In the genomic region with DNA sequence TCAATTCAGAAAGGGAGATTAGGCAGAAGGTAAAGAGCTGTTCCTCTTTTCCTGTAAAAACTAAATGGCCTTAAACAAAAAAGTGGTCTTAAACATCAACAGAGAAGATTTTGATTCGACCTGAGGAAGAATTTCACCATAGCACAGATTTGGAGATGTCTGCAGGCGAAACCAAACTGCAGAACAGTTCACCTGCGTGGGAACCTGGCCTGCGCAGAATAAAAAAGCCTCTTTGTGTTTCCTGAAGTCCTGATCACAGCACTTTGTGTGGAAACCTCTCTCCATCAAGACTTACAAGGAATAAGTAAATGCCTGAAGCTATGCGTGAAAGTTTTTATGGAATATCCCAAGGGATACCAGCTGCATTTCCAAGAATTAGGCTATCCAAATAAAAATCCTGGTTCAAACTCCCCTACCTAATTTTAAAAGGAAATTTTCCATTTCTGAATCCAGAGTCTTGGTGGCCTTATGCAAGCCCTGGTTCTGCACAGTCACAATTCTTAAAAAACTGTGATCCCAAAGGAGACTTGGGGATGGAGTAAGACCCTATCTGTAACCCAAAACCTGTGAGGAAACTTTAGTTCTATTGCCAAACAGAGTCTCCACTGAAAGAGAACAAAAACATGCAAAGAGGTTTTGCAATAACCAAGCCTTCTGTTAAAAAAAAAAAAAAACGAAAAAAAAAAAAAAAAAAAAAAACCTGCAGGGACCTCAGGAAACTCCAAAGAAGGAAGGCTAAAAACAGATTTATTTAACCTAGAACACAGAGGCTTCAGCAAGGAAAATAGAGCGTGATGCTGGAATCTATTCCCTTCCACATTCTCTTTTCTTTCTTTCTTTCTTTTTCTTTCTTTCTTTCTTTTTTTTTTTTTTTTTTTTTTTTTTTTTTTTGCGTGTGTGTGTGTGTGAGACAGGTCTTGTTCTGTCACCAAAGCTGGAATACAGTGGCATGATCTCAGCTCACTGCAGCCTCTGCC, we compare ENCODE assay signal across 13 cellular contexts. TPM values are rescaled to one million over a fixed set of nuclear protein-coding genes. Genes with fewer than 3 reads are reported as not detected.
A peak's percentile ranks its signal among the peaks of the same experiment; 100 is the strongest.
DNase-seq lines count a peak whose midpoint lies in the region; ATAC-seq, FAIRE-seq and TF ChIP-seq lines count a peak whose summit lies in the region.
"Had no signal": no experiment of that assay in that cellular context is flagged by ENCODE, and none has a peak within 500 bp of the region (broad histone marks: within the 10 kb centered on the region; RNA-seq: fewer than 3 reads in every experiment).

No MANE protein-coding gene starts in this region.

- ATAC-seq in HG02610 (IDR thresholded peaks at IDR 0.05; ENCODE audit: unreplicated experiment) = no peak
- ATAC-seq: natural killer cell treated with Interleukin-12 subunit alpha and Interleukin-12 subunit beta and Interleukin-15 and Interleukin-18, amount 100 ng/mL, for 72 hours; T-helper 17 cell had no signal

- peaks cover 24% of the 10 kb centered on the region for H3K4me1 ChIP-seq in mucosa of stomach (ENCODE audit: control insufficient read depth, insufficient read depth, low read length)

- H3K9me3 ChIP-seq in mucosa of stomach (ENCODE audit: control insufficient read depth, low read length) = no peaks in the 10 kb centered on the region

- no peak overlapping the region for H3K4me3 ChIP-seq in mucosa of stomach (ENCODE audit: low read length)

- H3K27ac Mint-ChIP-seq in osteocyte (ENCODE audit: unreplicated experiment) = no peak overlapping the region
- H3K27ac Mint-ChIP-seq: B cell; natural killer cell treated with Interleukin-12 subunit alpha and Interleukin-12 subunit beta and Interleukin-15 and Interleukin-18, amount 100 ng/mL, for 72 hours; T-helper 17 cell had no signal

- peaks cover 26% of the 10 kb centered on the region for H3K4me1 Mint-ChIP-seq in osteocyte (ENCODE audit: unreplicated experiment)
- H3K4me1 Mint-ChIP-seq: central memory CD8-positive, alpha-beta T cell had no signal

- H3K4me3 Mint-ChIP-seq in osteocyte (ENCODE audit: unreplicated experiment) = no peak overlapping the region
- H3K4me3 Mint-ChIP-seq: B cell; central memory CD8-positive, alpha-beta T cell; natural killer cell treated with Interleukin-12 subunit alpha and Interleukin-12 subunit beta and Interleukin-15 and Interleukin-18, amount 100 ng/mL, for 72 hours; T-helper 17 cell had no signal

- no peaks in the 10 kb centered on the region for H3K27me3 ChIP-seq in mucosa of stomach (ENCODE audit: control insufficient read depth, insufficient read depth, low read length)

- peak overlapping the region; percentile 24 for H3K9ac ChIP-seq in mucosa of stomach (ENCODE audit: low read length)

- peak; percentile 69 for DNase-seq in AG08396 (ENCODE audit: low spot score)
- peak; percentile 81 for DNase-seq in MV-4-11 (lab: John Stamatoyannopoulos, UW)
- no peak for DNase-seq in GM13977 (ENCODE audit: low spot score)
- DNase-seq in cerebellar cortex (ENCODE audit: low spot score) = no peak
- no peak for DNase-seq in osteocyte (ENCODE audit: extremely low spot score, unreplicated experiment)
- DNase-seq: NCI-H524 treated with DMSO at 0.1 percent for 48 hours, T-helper 17 cell had no signal

- in situ Hi-C loops in GM13977 (cut with MboI; ENCODE audit: low pct_unique_long_range_greater_than_20kb, low sequenced_read_pairs, unreplicated experiment) = no loop called here

- peak; percentile 63 for FAIRE-seq in endometrium (lab: Jason Lieb, UNC)

- no peaks in the 10 kb centered on the region for H3K36me3 Mint-ChIP-seq in osteocyte (ENCODE audit: unreplicated experiment)
- H3K36me3 Mint-ChIP-seq: natural killer cell treated with Interleukin-12 subunit alpha and Interleukin-12 subunit beta and Interleukin-15 and Interleukin-18, amount 100 ng/mL, for 72 hours had no signal

- TF ChIP-seq CTCF in GM13977 (IDR thresholded peaks at IDR 0.05; ENCODE audit: extremely low read depth, insufficient read depth, missing control alignments) (no peak), osteocyte (IDR thresholded peaks at IDR 0.05) (no peak)

- no peaks in the 10 kb centered on the region for H3K36me3 ChIP-seq in mucosa of stomach (ENCODE audit: control insufficient read depth, insufficient read depth, low read length)

- no peaks in the 10 kb centered on the region for H3K9me3 Mint-ChIP-seq in osteocyte (ENCODE audit: unreplicated experiment)
- H3K9me3 Mint-ChIP-seq: central memory CD8-positive, alpha-beta T cell; natural killer cell treated with Interleukin-12 subunit alpha and Interleukin-12 subunit beta and Interleukin-15 and Interleukin-18, amount 100 ng/mL, for 72 hours had no signal

- H3K27me3 Mint-ChIP-seq in osteocyte (ENCODE audit: unreplicated experiment) = no peaks in the 10 kb centered on the region
- H3K27me3 Mint-ChIP-seq: B cell had no signal

RNA-seq across cellular contexts. Expression of a gene that starts 10.4 kb away (rescaled TPM):
- not detected in 2 replicates for total RNA-seq in osteocyte
- total RNA-seq: B cell; natural killer cell treated with Interleukin-12 subunit alpha and Interleukin-12 subunit beta and Interleukin-15 and Interleukin-18, amount 100 ng/mL, for 72 hours; T-helper 17 cell had no signal

RNA-seq across cellular contexts. Expression of a gene that starts 35.8 kb away (rescaled TPM):
- not detected in 2 replicates for total RNA-seq in osteocyte
- total RNA-seq: B cell; natural killer cell treated with Interleukin-12 subunit alpha and Interleukin-12 subunit beta and Interleukin-15 and Interleukin-18, amount 100 ng/mL, for 72 hours; T-helper 17 cell had no signal

Comparison
In these comparisons a context has a peak if more than half of its experiments do, and no peak if none do; other contexts are left out.
1. DNase-seq: peak in AG08396 (single experiment) and MV-4-11 (single experiment); none in GM13977 (single experiment), cerebellar cortex (single experiment) and osteocyte (single experiment).